20 cellular contexts compared by ENCODE assay signal in genomic region chr18:3972291-3972985, GRCh38.
DNase-seq lines count a peak whose midpoint lies in the region; ATAC-seq and TF ChIP-seq lines count a peak whose summit lies in the region.
"Had no signal": no experiment of that assay in that cellular context is flagged by ENCODE, and none has a peak within 500 bp of the region (broad histone marks: within the 10 kb centered on the region; RNA-seq: fewer than 3 reads in every experiment).

No MANE protein-coding gene starts in this region.

- CTCF ChIA-PET in MCF 10A (lab: Yijun Ruan, JAX) = interaction anchor here (0.5 to 1.6 kb wide), 5 partner anchors 11 to 187 kb away, joined by 3 to 9 read pairs (median 3); no protein-coding TSS in a partner anchor

- no peaks in the 10 kb centered on the region for H3K9me3 Mint-ChIP-seq in MCF 10A (ENCODE audit: unreplicated experiment)
- H3K9me3 Mint-ChIP-seq: T-helper 2 cell treated with Interferon-gamma antibody and Interleukin-4, amounts not matched to agents 5 μg/mL and 100 μg/mL, for 36 hours had no signal

- no peak for TF ChIP-seq POLR2A in breast epithelium (IDR thresholded peaks at IDR 0.05)

- DNase-seq in MCF 10A (ENCODE audit: unreplicated experiment) (peak; percentile 9), breast epithelium (ENCODE audit: low spot score in 2 of 2) (no peak), NCI-H82 (lab: John Stamatoyannopoulos, UW) (peak; percentile 56), foreskin keratinocyte (peak in 1 of 2 donors; percentile 53), DMS153 (lab: John Stamatoyannopoulos, UW) (no peak), left lobe of liver (ENCODE audit: low spot score) (no peak), SJCRH30 (no peak)
- DNase-seq in activated CD8-positive, alpha-beta memory T cell treated with anti-CD3 and anti-CD28 coated beads for 24 hours = no peak
- DNase-seq: activated effector memory CD4-positive, alpha-beta T cell treated with Interleukin-2 at 50 U/mL for 16 hours; Calu3; NCI-H1048; stimulated activated CD4-positive, alpha-beta T cell treated with anti-CD3 and anti-CD28 coated beads, Interleukin-4, amount 100 ng/mL, for 4 hours had no signal

- H3K9me3 ChIP-seq in breast epithelium = no peaks in the 10 kb centered on the region
- H3K9me3 ChIP-seq in SJCRH30 (replicated peaks) = no peaks in the 10 kb centered on the region
- H3K9me3 ChIP-seq: A549, BLaER1, vagina had no signal

- H3K27ac Mint-ChIP-seq in MCF 10A (ENCODE audit: low read depth, unreplicated experiment) = no peak overlapping the region
- H3K27ac Mint-ChIP-seq: T-helper 2 cell treated with Interferon-gamma antibody and Interleukin-4, amounts not matched to agents 5 μg/mL and 100 μg/mL, for 36 hours had no signal

- peaks cover 7% of the 10 kb centered on the region for H3K4me1 Mint-ChIP-seq in MCF 10A (ENCODE audit: insufficient read depth, unreplicated experiment)

- POLR2A ChIA-PET in MCF 10A (lab: Yijun Ruan, JAX) = interaction anchor here (0.6 kb wide), 1 partner anchor 26 kb away, joined by 3 read pairs; no protein-coding TSS in a partner anchor

- no peak overlapping the region for H3K4me3 Mint-ChIP-seq in MCF 10A (ENCODE audit: unreplicated experiment)
- H3K4me3 Mint-ChIP-seq: T-helper 2 cell treated with Interferon-gamma antibody and Interleukin-4, amounts not matched to agents 5 μg/mL and 100 μg/mL, for 36 hours had no signal

- TF ChIP-seq CTCF in MCF 10A (IDR thresholded peaks at IDR 0.05; ENCODE audit: unreplicated experiment) (no peak), breast epithelium (IDR thresholded peaks at IDR 0.05) (no peak), foreskin keratinocyte (conservative IDR thresholded peaks at IDR 0.05) (peak; percentile 6)

- H3K27me3 Mint-ChIP-seq in MCF 10A (ENCODE audit: insufficient read depth, unreplicated experiment) = no peaks in the 10 kb centered on the region

- intact Hi-C loops in MCF 10A (cut with micrococcal nuclease) = no loop called here
- intact Hi-C loops in breast epithelium (cut with DNase I; ENCODE audit: low total_unique reads) = no loop called here

- H3K4me3 ChIP-seq in breast epithelium = no peak overlapping the region
- H3K4me3 ChIP-seq in SJCRH30 = no peak overlapping the region
- H3K4me3 ChIP-seq: A549, BLaER1, cardiac muscle cell, SK-N-MC, vagina had no signal

- no peaks in the 10 kb centered on the region for H3K36me3 ChIP-seq in breast epithelium
- H3K36me3 ChIP-seq in SJCRH30 = no peaks in the 10 kb centered on the region
- H3K36me3 ChIP-seq: BLaER1, cardiac muscle cell, vagina had no signal

- H3K36me3 Mint-ChIP-seq in MCF 10A (ENCODE audit: insufficient read depth, unreplicated experiment) = no peaks in the 10 kb centered on the region

- no TSS peak for BruUV-seq in MCF 10A (replicated peaks; lab: Mats Ljungman, UMichigan)

- no peaks in the 10 kb centered on the region for H3K4me1 ChIP-seq in breast epithelium
- H3K4me1 ChIP-seq in foreskin keratinocyte = peaks cover 7% of the 10 kb centered on the region
- no peaks in the 10 kb centered on the region for H3K4me1 ChIP-seq in SJCRH30
- H3K4me1 ChIP-seq: BLaER1, vagina had no signal

- no peak overlapping the region for H3K27ac ChIP-seq in breast epithelium
- H3K27ac ChIP-seq in foreskin keratinocyte = peak overlapping the region; percentile 12
- no peak overlapping the region for H3K27ac ChIP-seq in SJCRH30
- H3K27ac ChIP-seq: BLaER1, cardiac muscle cell, epithelial cell of prostate, SK-N-MC, vagina had no signal

- peak; percentile 64 for ATAC-seq in foreskin keratinocyte
- ATAC-seq in left lobe of liver = no peak
- ATAC-seq: A549, Panc1 had no signal

- H3K27me3 ChIP-seq in breast epithelium (no peaks in the 10 kb centered on the region), foreskin keratinocyte (no peaks in the 10 kb centered on the region), SJCRH30 (no peaks in the 10 kb centered on the region)
- H3K27me3 ChIP-seq: BLaER1, cardiac muscle cell, vagina had no signal

Comparison
In these comparisons a context has a peak if more than half of its experiments do, and no peak if none do; other contexts are left out.
1. DNase-seq: peak in MCF 10A (single experiment) and NCI-H82 (single experiment); none in breast epithelium (0 of 2), DMS153 (single experiment), left lobe of liver (single experiment), activated CD8-positive, alpha-beta memory T cell treated with anti-CD3 and anti-CD28 coated beads for 24 hours (single experiment) and SJCRH30 (0 of 2).